Comparison of ENCODE assay signal across 1 cellular context in the genomic region with DNA sequence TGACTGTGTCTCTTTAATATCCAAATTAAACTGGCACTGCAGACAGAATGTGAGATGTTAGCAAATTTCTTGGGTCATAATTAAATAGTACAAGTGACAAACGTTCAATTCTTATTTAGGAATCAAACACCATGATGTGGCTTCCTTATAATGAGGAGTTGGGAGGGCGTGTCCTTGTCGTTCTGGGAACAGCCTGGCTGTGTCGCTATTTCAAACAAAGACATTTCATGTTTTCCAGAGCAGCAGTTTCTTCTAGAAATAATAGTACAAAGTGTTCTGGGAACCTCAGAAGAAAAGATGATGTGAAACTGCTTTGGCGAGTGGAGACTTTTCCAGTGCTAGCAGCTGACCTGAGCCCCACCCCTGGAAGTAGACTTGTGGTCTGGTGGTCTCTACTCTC.
TF ChIP-seq lines count a peak whose summit lies in the region.

No MANE protein-coding gene starts in this region.

TF ChIP-seq in H1, 55 proteins besides CTCF, POLR2A, EP300 and RAD21 (continued from another document):
- TF ChIP-seq JUN (IDR thresholded peaks at IDR 0.05; ENCODE audit: low read depth, low read length) = no peak
- no peak for TF ChIP-seq SP1 (IDR thresholded peaks at IDR 0.05; ENCODE audit: low read depth, low read length)
- TF ChIP-seq RBBP5 (IDR thresholded peaks at IDR 0.05; ENCODE audit: borderline replicate concordance, low read depth, low read length) = no peak
- no peak for TF ChIP-seq CREB1 (IDR thresholded peaks at IDR 0.05)
- no peak for TF ChIP-seq BRCA1 (IDR thresholded peaks at IDR 0.05; ENCODE audit: low read depth, low read length)
- no peak for TF ChIP-seq TAF1 (IDR thresholded peaks at IDR 0.05; ENCODE audit: low read depth, low read length)
- TF ChIP-seq SAP30 (IDR thresholded peaks at IDR 0.05; ENCODE audit: insufficient read depth, insufficient replicate concordance, low read length) = no peak
- TF ChIP-seq, protein P1, sequence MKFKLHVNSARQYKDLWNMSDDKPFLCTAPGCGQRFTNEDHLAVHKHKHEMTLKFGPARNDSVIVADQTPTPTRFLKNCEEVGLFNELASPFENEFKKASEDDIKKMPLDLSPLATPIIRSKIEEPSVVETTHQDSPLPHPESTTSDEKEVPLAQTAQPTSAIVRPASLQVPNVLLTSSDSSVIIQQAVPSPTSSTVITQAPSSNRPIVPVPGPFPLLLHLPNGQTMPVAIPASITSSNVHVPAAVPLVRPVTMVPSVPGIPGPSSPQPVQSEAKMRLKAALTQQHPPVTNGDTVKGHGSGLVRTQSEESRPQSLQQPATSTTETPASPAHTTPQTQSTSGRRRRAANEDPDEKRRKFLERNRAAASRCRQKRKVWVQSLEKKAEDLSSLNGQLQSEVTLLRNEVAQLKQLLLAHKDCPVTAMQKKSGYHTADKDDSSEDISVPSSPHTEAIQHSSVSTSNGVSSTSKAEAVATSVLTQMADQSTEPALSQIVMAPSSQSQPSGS (IDR thresholded peaks at IDR 0.05; ENCODE audit: low read length) = no peak
- no peak for TF ChIP-seq RXRA (IDR thresholded peaks at IDR 0.05; ENCODE audit: insufficient read depth, low read depth, low read length)
- no peak for TF ChIP-seq KDM1A (IDR thresholded peaks at IDR 0.05; ENCODE audit: borderline replicate concordance, low read length)
- TF ChIP-seq MAFK (IDR thresholded peaks at IDR 0.05; ENCODE audit: low read depth, low read length) = no peak
- TF ChIP-seq KDM5A (IDR thresholded peaks at IDR 0.05; ENCODE audit: low read length) = no peak
- TF ChIP-seq SUZ12 (IDR thresholded peaks at IDR 0.05; ENCODE audit: low read length) = no peak
- no peak for TF ChIP-seq HDAC2 (IDR thresholded peaks at IDR 0.05; ENCODE audit: borderline replicate concordance in 1 of 2, low read depth in 2 of 2, low read length in 2 of 2)
